1 cellular context compared by ENCODE assay signal in genomic region chr11:65491614-65492386, GRCh38.
TF ChIP-seq lines count a peak whose summit lies in the region.

No MANE protein-coding gene starts in this region.

TF ChIP-seq in HEK293, 187 proteins besides CTCF, POLR2A, EP300 and RAD21 (continued from another document):
- TF ChIP-seq ZNF704 (tag by site-specific recombination; IDR thresholded peaks at IDR 0.05) (no peak), ZNF549 (tag by site-specific recombination; IDR thresholded peaks at IDR 0.05) (no peak), ZNF488 (tag by site-specific recombination; IDR thresholded peaks at IDR 0.05) (no peak), ZNF837 (tag by site-specific recombination; IDR thresholded peaks at IDR 0.05) (no peak), ZFHX2 (tag by site-specific recombination; conservative IDR thresholded peaks at IDR 0.05) (0 out of 2 replicates have a peak, but pooled peaks have one; percentile 5), TSHZ1 (tag by site-specific recombination; IDR thresholded peaks at IDR 0.05; ENCODE audit: borderline replicate concordance) (no peak), ZNF138 (tag by site-specific recombination; IDR thresholded peaks at IDR 0.05; ENCODE audit: borderline replicate concordance) (no peak), SCRT1 (tag by site-specific recombination; IDR thresholded peaks at IDR 0.05; ENCODE audit: borderline replicate concordance) (0 out of 2 replicates have a peak, but pooled peaks have one; percentile 7), ZNF473 (tag by site-specific recombination; IDR thresholded peaks at IDR 0.05) (no peak), ZNF324 (tag by site-specific recombination; IDR thresholded peaks at IDR 0.05) (0 out of 2 replicates have a peak, but pooled peaks have one; percentile 50), ZNF391 (tag by site-specific recombination; IDR thresholded peaks at IDR 0.05; ENCODE audit: borderline replicate concordance, low read depth) (no peak), KLF1 (tag by site-specific recombination; IDR thresholded peaks at IDR 0.05) (peak; percentile 34; the same call in 1 of the 2 replicates), FEZF1 (tag by site-specific recombination; IDR thresholded peaks at IDR 0.05) (peak; percentile 51), ZNF26 (tag by site-specific recombination; IDR thresholded peaks at IDR 0.05) (no peak), ZNF707 (tag by site-specific recombination; IDR thresholded peaks at IDR 0.05) (no peak)
